ENCODE assay signal across 19 cellular contexts in the genomic region with DNA sequence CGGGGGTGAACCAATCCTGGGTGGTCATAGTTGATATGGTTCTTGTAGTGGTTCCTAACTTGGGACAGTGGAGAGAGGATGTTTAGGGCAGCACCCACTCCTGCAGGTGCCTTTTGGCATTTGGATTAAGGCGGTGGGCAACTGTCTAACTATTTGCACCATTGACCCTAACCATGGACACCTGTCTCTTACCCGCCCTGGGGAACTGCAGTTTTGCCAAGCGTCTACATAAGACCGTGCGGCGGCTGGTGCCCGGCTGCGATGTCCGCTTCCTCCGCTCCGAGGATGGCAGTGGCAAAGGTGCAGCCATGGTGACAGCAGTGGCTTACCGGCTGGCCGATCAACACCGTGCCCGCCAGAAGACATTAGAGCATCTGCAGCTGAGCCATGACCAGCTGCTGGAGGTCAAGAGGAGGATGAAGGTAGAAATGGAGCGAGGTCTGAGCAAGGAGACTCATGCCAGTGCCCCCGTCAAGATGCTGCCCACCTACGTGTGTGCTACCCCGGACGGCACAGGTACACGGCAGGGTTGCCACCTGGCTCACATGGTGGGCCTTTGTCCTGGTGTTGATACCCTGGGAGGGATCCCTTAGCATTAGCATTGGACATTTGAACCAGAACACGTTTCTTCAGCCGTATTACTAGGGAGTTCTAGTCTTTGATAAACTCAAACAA. TPM values are rescaled to one million over a fixed set of nuclear protein-coding genes. Genes with fewer than 3 reads are reported as not detected.
DNase-seq lines count a peak whose midpoint lies in the region; ATAC-seq and TF ChIP-seq lines count a peak whose summit lies in the region.
"Had no signal": no experiment of that assay in that cellular context is flagged by ENCODE, and none has a peak within 500 bp of the region (broad histone marks: within the 10 kb centered on the region; RNA-seq: fewer than 3 reads in every experiment).

No MANE protein-coding gene starts in this region.

- ATAC-seq in activated CD8-positive, alpha-beta memory T cell treated with anti-CD3 and anti-CD28 coated beads, Interleukin-2, amount 10 ng/mL, durations not matched to agents 7 days and 5 days, result no peak
- ATAC-seq: CD8-positive, alpha-beta T cell had no signal

- H3K4me2 ChIP-seq in OCI-LY7 (ENCODE audit: low read length), result no peak overlapping the region
- H3K4me2 ChIP-seq: BLaER1 had no signal

- no peak overlapping the region for H3K27ac ChIP-seq in endodermal cell (ENCODE audit: low read depth, low read length)
- H3K27ac ChIP-seq in vagina, result no peak overlapping the region
- no peak overlapping the region for H3K27ac ChIP-seq in OCI-LY7 (ENCODE audit: low read depth, low read length, poor library complexity, severe bottlenecking)
- H3K27ac ChIP-seq: 22Rv1, BLaER1, C4-2B had no signal

- POLR2A ChIA-PET in OCI-LY7 (lab: Charles Lee), result no interaction called here

- H3K27ac Mint-ChIP-seq in activated CD8-positive, alpha-beta memory T cell treated with anti-CD3 and anti-CD28 coated beads, Interleukin-2, amount 10 ng/mL, durations not matched to agents 7 days and 5 days, result no peak overlapping the region
- no peak overlapping the region for H3K27ac Mint-ChIP-seq in endodermal cell
- H3K27ac Mint-ChIP-seq: B cell; CD8-positive, alpha-beta T cell had no signal

- TF ChIP-seq CTCF in endodermal cell (conservative IDR thresholded peaks at IDR 0.05) (no peak), vagina (IDR thresholded peaks at IDR 0.05) (no peak), OCI-LY7 (conservative IDR thresholded peaks at IDR 0.05; ENCODE audit: low read length) (no peak)

- no peaks in the 10 kb centered on the region for H3K4me1 ChIP-seq in endodermal cell (ENCODE audit: control insufficient read depth, insufficient read depth, low read length)
- no peaks in the 10 kb centered on the region for H3K4me1 ChIP-seq in vagina
- H3K4me1 ChIP-seq in OCI-LY7 (ENCODE audit: insufficient read depth, low read length, poor library complexity, severe bottlenecking), result no peaks in the 10 kb centered on the region
- H3K4me1 ChIP-seq: Caco-2, HAP-1 had no signal

- no peaks in the 10 kb centered on the region for H3K9me3 Mint-ChIP-seq in activated CD8-positive, alpha-beta memory T cell treated with anti-CD3 and anti-CD28 coated beads, Interleukin-2, amount 10 ng/mL, durations not matched to agents 7 days and 5 days (ENCODE audit: low read depth)
- H3K9me3 Mint-ChIP-seq in endodermal cell, result no peaks in the 10 kb centered on the region
- H3K9me3 Mint-ChIP-seq: CD4-positive, CD25-positive, alpha-beta regulatory T cell; CD8-positive, alpha-beta T cell; HFFc6 had no signal

- H3K9me3 ChIP-seq in endodermal cell (ENCODE audit: control insufficient read depth, low read length) (no peaks in the 10 kb centered on the region), vagina (no peaks in the 10 kb centered on the region), OCI-LY7 (ENCODE audit: low read length) (no peaks in the 10 kb centered on the region)
- H3K9me3 ChIP-seq: BLaER1, Caco-2, HAP-1 had no signal

- intact Hi-C loops in vagina (cut with DNase I), result no loop called here
- intact Hi-C loops in OCI-LY7 (cut with micrococcal nuclease; ENCODE audit: unreplicated experiment), result no loop called here

- no peak overlapping the region for H2AFZ ChIP-seq in OCI-LY7 (ENCODE audit: low read length)

- H3K27me3 ChIP-seq in endodermal cell (ENCODE audit: control insufficient read depth, insufficient read depth, low read length, poor library complexity, severe bottlenecking) (no peaks in the 10 kb centered on the region), vagina (no peaks in the 10 kb centered on the region)
- H3K27me3 ChIP-seq: BLaER1 had no signal

- H3K36me3 Mint-ChIP-seq in activated CD8-positive, alpha-beta memory T cell treated with anti-CD3 and anti-CD28 coated beads, Interleukin-2, amount 10 ng/mL, durations not matched to agents 7 days and 5 days, result peaks cover 26% of the 10 kb centered on the region
- peaks cover 68% of the 10 kb centered on the region for H3K36me3 Mint-ChIP-seq in endodermal cell (ENCODE audit: low read depth)

- H3K4me3 ChIP-seq in endodermal cell (ENCODE audit: low read length) (no peak overlapping the region), vagina (no peak overlapping the region), OCI-LY7 (ENCODE audit: low read depth, low read length, poor library complexity, severe bottlenecking) (no peak overlapping the region)
- H3K4me3 ChIP-seq: BLaER1, HAP-1 had no signal

- 93 to 94% methylated on average over 20 to 24 of the region's 24 CpGs for WGBS in endodermal cell (ENCODE audit: insufficient coverage in 1 of 2, insufficient read length in 1 of 2), 2 experiments

- H3K9ac ChIP-seq in endodermal cell (ENCODE audit: extremely low read depth, low read length, poor library complexity, severe bottlenecking), result no peak overlapping the region
- H3K9ac ChIP-seq: BLaER1 had no signal

- H4K20me1 ChIP-seq in OCI-LY7 (ENCODE audit: insufficient read depth, low read length), result no peaks in the 10 kb centered on the region

- CTCF ChIA-PET in activated CD8-positive, alpha-beta memory T cell treated with anti-CD3 and anti-CD28 coated beads, Interleukin-2, amount 10 ng/mL, durations not matched to agents 7 days and 5 days (lab: Charles Lee), result interaction anchor here (1.6 kb wide), 1 partner anchor 164 kb away, joined by 5 read pairs; no protein-coding TSS in a partner anchor
- CTCF ChIA-PET in OCI-LY7 (lab: Charles Lee; ENCODE audit: unreplicated experiment), result no interaction called here

- no TSS peak for BruUV-seq in OCI-LY7 (replicated peaks; lab: Mats Ljungman, UMichigan)

- peaks cover 79% of the 10 kb centered on the region for H3K36me3 ChIP-seq in endodermal cell (ENCODE audit: control insufficient read depth, insufficient read depth, low read length)
- no peaks in the 10 kb centered on the region for H3K36me3 ChIP-seq in vagina
- peaks cover 96% of the 10 kb centered on the region for H3K36me3 ChIP-seq in OCI-LY7 (ENCODE audit: insufficient read depth, low read length)

- H3K79me2 ChIP-seq in OCI-LY7 (ENCODE audit: insufficient read depth, low read depth, low read length), result no peaks in the 10 kb centered on the region

- no peaks in the 10 kb centered on the region for H3K27me3 Mint-ChIP-seq in activated CD8-positive, alpha-beta memory T cell treated with anti-CD3 and anti-CD28 coated beads, Interleukin-2, amount 10 ng/mL, durations not matched to agents 7 days and 5 days
- no peaks in the 10 kb centered on the region for H3K27me3 Mint-ChIP-seq in endodermal cell (ENCODE audit: insufficient read depth)
- H3K27me3 Mint-ChIP-seq: B cell; CD4-positive, CD25-positive, alpha-beta regulatory T cell had no signal

- peak; percentile 42 for DNase-seq in activated CD8-positive, alpha-beta memory T cell treated with anti-CD3 and anti-CD28 coated beads, Interleukin-2, amount 50 U/mL, for 48 hours
- DNase-seq in activated CD8-positive, alpha-beta memory T cell treated with anti-CD3 and anti-CD28 coated beads, Interleukin-2, amount 10 ng/mL, durations not matched to agents 7 days and 5 days, result no peak
- peak; percentile 17 for DNase-seq in endodermal cell
- peak; percentile 78 for DNase-seq in mesenteric fat pad (ENCODE audit: low spot score)
- peak; percentile 37 to 77 for DNase-seq in vagina (ENCODE audit: extremely low spot score in 2 of 2)
- no peak for DNase-seq in NCI-H524 treated with DMSO at 0.1 percent for 48 hours (lab: John Stamatoyannopoulos, UW)
- DNase-seq in OCI-LY7 (ENCODE audit: low spot score), result no peak
- DNase-seq: CD4-positive, CD25-positive, alpha-beta regulatory T cell; CD8-positive, alpha-beta T cell; DMS153; DND-41; GOT3; HFFc6 had no signal

- no peak overlapping the region for H3K4me3 Mint-ChIP-seq in activated CD8-positive, alpha-beta memory T cell treated with anti-CD3 and anti-CD28 coated beads, Interleukin-2, amount 10 ng/mL, durations not matched to agents 7 days and 5 days
- no peak overlapping the region for H3K4me3 Mint-ChIP-seq in endodermal cell
- H3K4me3 Mint-ChIP-seq: B cell; CD4-positive, CD25-positive, alpha-beta regulatory T cell; CD8-positive, alpha-beta T cell; HFFc6 had no signal

- no peaks in the 10 kb centered on the region for H3K4me1 Mint-ChIP-seq in activated CD8-positive, alpha-beta memory T cell treated with anti-CD3 and anti-CD28 coated beads, Interleukin-2, amount 10 ng/mL, durations not matched to agents 7 days and 5 days
- no peaks in the 10 kb centered on the region for H3K4me1 Mint-ChIP-seq in endodermal cell
- H3K4me1 Mint-ChIP-seq: B cell had no signal

- H3K9me2 ChIP-seq in OCI-LY7 (ENCODE audit: insufficient read depth, low read length), result no peaks in the 10 kb centered on the region

- no peak for TF ChIP-seq POLR2A in vagina (IDR thresholded peaks at IDR 0.05)

RNA-seq across cellular contexts. Expression of gene HK2, which starts 46.3 kb away (rescaled TPM):
- 10 to 100 TPM; 32.2 to 45.8 TPM for total RNA-seq in activated CD8-positive, alpha-beta memory T cell treated with anti-CD3 and anti-CD28 coated beads, Interleukin-2, amount 10 ng/mL, durations not matched to agents 7 days and 5 days
- total RNA-seq in endodermal cell, result 10 to 100 TPM; 21.5 to 31.5 TPM
- 40.0 TPM for polyA plus RNA-seq in endodermal cell (2013, experiment 1 of 2)
- 31.2 TPM for polyA plus RNA-seq in endodermal cell (2013, experiment 2 of 2)
- total RNA-seq in mesenteric fat pad, result 46.2 TPM
- total RNA-seq in vagina, result 5.4 TPM
- 8.6 and 11.8 TPM in 2 replicates for total RNA-seq in OCI-LY7 (2014; rRNA removed; shearing (Covaris generic))
- total RNA-seq in OCI-LY7 (2022), result 30.2 and 50.5 TPM in 2 replicates

Comparison
In these comparisons a context has a peak if more than half of its experiments do, and no peak if none do; other contexts are left out.
1. DNase-seq: peak in activated CD8-positive, alpha-beta memory T cell treated with anti-CD3 and anti-CD28 coated beads, Interleukin-2, amount 50 U/mL, for 48 hours (single experiment), endodermal cell (single experiment), mesenteric fat pad (single experiment) and vagina (2 of 2); none in activated CD8-positive, alpha-beta memory T cell treated with anti-CD3 and anti-CD28 coated beads, Interleukin-2, amount 10 ng/mL, durations not matched to agents 7 days and 5 days (single experiment), NCI-H524 treated with DMSO at 0.1 percent for 48 hours (single experiment) and OCI-LY7 (single experiment).